ENCODE assay signal across 1 cellular context in the genomic region with DNA sequence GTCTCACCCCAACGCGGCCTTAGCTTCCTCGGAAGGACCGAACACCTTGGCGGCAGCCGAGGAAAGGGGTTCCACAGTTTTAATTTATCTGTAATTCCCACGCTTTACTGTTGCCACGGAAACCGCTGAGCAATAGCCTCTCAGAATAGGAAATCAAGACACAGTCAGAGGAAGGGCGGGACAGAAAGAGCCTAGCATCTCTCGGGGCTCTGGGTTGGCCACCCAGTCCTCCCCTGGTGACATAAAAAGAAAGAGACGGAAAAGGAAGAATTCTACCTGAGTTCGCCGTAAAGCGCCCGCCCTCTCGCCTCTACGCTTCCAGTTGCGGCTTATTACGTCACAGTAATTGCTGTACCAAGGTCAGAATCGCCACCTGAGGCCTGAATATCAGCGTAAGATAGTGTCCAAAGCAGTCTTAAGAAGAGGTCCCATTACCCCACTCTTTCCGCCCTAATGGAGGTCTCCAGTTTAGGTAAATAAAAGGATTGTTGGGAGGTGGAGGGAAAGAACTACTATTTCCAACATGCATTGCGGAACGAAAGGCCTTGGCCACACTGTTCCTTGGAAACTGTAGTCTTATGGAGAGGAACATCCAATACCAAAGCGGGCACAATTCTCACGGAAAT.
A peak's percentile ranks its signal among the peaks of the same experiment; 100 is the strongest.
TF ChIP-seq lines count a peak whose summit lies in the region.

No MANE protein-coding gene starts in this region.

TF ChIP-seq in neural cell, 6 proteins besides CTCF, POLR2A, EP300 and RAD21 (continued from another document):
- TF ChIP-seq, protein P1, sequence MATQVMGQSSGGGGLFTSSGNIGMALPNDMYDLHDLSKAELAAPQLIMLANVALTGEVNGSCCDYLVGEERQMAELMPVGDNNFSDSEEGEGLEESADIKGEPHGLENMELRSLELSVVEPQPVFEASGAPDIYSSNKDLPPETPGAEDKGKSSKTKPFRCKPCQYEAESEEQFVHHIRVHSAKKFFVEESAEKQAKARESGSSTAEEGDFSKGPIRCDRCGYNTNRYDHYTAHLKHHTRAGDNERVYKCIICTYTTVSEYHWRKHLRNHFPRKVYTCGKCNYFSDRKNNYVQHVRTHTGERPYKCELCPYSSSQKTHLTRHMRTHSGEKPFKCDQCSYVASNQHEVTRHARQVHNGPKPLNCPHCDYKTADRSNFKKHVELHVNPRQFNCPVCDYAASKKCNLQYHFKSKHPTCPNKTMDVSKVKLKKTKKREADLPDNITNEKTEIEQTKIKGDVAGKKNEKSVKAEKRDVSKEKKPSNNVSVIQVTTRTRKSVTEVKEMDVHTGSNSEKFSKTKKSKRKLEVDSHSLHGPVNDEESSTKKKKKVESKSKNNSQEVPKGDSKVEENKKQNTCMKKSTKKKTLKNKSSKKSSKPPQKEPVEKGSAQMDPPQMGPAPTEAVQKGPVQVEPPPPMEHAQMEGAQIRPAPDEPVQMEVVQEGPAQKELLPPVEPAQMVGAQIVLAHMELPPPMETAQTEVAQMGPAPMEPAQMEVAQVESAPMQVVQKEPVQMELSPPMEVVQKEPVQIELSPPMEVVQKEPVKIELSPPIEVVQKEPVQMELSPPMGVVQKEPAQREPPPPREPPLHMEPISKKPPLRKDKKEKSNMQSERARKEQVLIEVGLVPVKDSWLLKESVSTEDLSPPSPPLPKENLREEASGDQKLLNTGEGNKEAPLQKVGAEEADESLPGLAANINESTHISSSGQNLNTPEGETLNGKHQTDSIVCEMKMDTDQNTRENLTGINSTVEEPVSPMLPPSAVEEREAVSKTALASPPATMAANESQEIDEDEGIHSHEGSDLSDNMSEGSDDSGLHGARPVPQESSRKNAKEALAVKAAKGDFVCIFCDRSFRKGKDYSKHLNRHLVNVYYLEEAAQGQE (IDR thresholded peaks at IDR 0.05; ENCODE audit: borderline replicate concordance), result peak; percentile 65
- TF ChIP-seq SMC3 (conservative IDR thresholded peaks at IDR 0.05; ENCODE audit: poor library complexity) (no peak), MXI1 (conservative IDR thresholded peaks at IDR 0.05; ENCODE audit: poor library complexity, severe bottlenecking) (peak; percentile 96)
TF ChIP-seq in neural cell: peak in this region for 3.
